ENCODE assay signal across 8 cellular contexts in the genomic region with DNA sequence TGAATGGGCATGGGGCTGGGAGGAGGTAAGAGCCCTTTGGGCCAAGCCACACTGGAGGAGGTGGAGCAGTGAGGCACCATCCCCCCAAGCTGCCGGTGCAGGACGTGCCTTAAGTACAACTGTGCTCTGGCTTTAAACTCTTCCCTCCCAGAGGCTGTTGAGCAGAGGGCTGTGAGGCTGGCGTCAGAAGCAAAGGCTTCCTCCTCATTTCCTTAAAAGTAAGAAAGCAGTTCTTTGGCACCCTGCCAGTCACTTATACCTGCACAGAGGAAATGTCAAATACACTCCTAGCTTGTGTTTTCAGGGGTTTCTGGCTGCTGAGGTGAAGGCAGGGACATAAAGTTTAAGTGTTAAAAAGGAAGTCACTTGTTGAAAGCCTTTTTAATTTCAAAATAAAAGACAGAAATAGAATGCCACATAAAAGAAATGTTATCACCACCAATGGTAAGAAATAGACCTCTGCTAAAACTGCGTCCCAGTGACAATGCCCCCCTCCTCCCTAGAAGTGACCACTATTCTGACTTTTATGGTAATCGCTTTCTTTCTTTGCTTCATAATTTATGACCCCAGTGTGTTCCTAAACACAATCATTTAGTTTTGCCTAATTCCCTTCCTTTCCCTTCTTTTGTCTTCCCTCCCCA. TPM values are rescaled to one million over a fixed set of nuclear protein-coding genes. Genes with fewer than 3 reads are reported as not detected.
DNase-seq lines count a peak whose midpoint lies in the region; ATAC-seq and TF ChIP-seq lines count a peak whose summit lies in the region.

No MANE protein-coding gene starts in this region.

- peak overlapping the region; percentile 62 for H3K27ac ChIP-seq in RWPE1

- POLR2A ChIA-PET in RWPE1 (lab: Yijun Ruan, JAX; ENCODE audit: low non-redundant PET), result no interaction called here

- H3K27me3 ChIP-seq in H7 (ENCODE audit: control insufficient read depth, insufficient read depth, low read length), result no peaks in the 10 kb centered on the region

- no peak for TF ChIP-seq CTCF in RWPE1 (conservative IDR thresholded peaks at IDR 0.05; ENCODE audit: low read depth)

- CTCF ChIA-PET in RWPE1 (lab: Yijun Ruan, JAX), result no interaction called here

- H3K4me3 ChIP-seq in H7 (ENCODE audit: insufficient read depth, low read depth, low read length), result no peak overlapping the region

- H3K36me3 ChIP-seq in H7 (replicated peaks; ENCODE audit: control insufficient read depth, insufficient read depth, low read length), result no peaks in the 10 kb centered on the region

- ATAC-seq in HG03521 (IDR thresholded peaks at IDR 0.05; ENCODE audit: unreplicated experiment) (no peak), HG03139 (IDR thresholded peaks at IDR 0.05; ENCODE audit: unreplicated experiment) (no peak), GM18870 (IDR thresholded peaks at IDR 0.05; ENCODE audit: unreplicated experiment) (no peak)

- DNase-seq in H7 (peak; percentile 47), RWPE1 (ENCODE audit: low spot score) (no peak), dermis blood vessel endothelial cell (peak; percentile 73), renal cortical epithelial cell (ENCODE audit: low read depth) (peak; percentile 76), inferior parietal cortex (ENCODE audit: extremely low spot score) (no peak)

RNA-seq across cellular contexts. Expression of a gene that starts 33.0 kb away (rescaled TPM):
- total RNA-seq in H7 (2014; rRNA removed; shearing (Covaris generic)), result 2.0 and 3.0 TPM in 2 replicates
- total RNA-seq in dermis blood vessel endothelial cell (0.70 and 1.5 TPM in 2 replicates), renal cortical epithelial cell (128 and 1,305 TPM in 2 replicates)

Comparison
In these comparisons a context has a peak if more than half of its experiments do, and no peak if none do; other contexts are left out.
1. DNase-seq: peak in H7 (single experiment), dermis blood vessel endothelial cell (single experiment) and renal cortical epithelial cell (single experiment); none in RWPE1 (single experiment) and inferior parietal cortex (single experiment).
2. RNA of a gene that starts 33.0 kb away (total RNA-seq): 128 to 1,305 TPM in renal cortical epithelial cell; 2.0 to 3.0 TPM in H7 and 0.70 to 1.5 TPM in dermis blood vessel endothelial cell; every median in the first group is over 10 times any median in the second.